8 cellular contexts compared by ENCODE assay signal in genomic region chr7:87219545-87220025, GRCh38. TPM values are rescaled to one million over a fixed set of nuclear protein-coding genes. Genes with fewer than 3 reads are reported as not detected.
A peak's percentile ranks its signal among the peaks of the same experiment; 100 is the strongest.
DNase-seq lines count a peak whose midpoint lies in the region; ATAC-seq and TF ChIP-seq lines count a peak whose summit lies in the region.

TSS of gene TMEM243 (minus strand) at chr7:87219732. CDS start at chr7:87219503, 229 bp downstream.

- no peak for TF ChIP-seq CTCF in HL-60 (IDR thresholded peaks at IDR 0.05; ENCODE audit: insufficient read depth, low read length)
- TF ChIP-seq CTCF in foreskin keratinocyte (conservative IDR thresholded peaks at IDR 0.05), result no peak
- peak; percentile 46 for TF ChIP-seq CTCF in neutrophil (IDR thresholded peaks at IDR 0.05)

- in situ Hi-C loops in Caki2 (cut with HindIII; ENCODE audit: low pct_unique_long_range_greater_than_20kb, low sequenced_read_pairs), result no loop called here

- no peaks in the 10 kb centered on the region for H3K36me3 ChIP-seq in neutrophil

- H3K27me3 ChIP-seq in HL-60 (ENCODE audit: insufficient read depth, poor library complexity, severe bottlenecking), result peaks cover 16% of the 10 kb centered on the region
- H3K27me3 ChIP-seq in foreskin keratinocyte, result no peaks in the 10 kb centered on the region
- H3K27me3 ChIP-seq in neutrophil, result peaks cover 48% of the 10 kb centered on the region

- peak; percentile 47 for ATAC-seq in GM19467 (IDR thresholded peaks at IDR 0.05; ENCODE audit: unreplicated experiment)
- peak; percentile 62 for ATAC-seq in foreskin keratinocyte

- H3K4me3 ChIP-seq in HL-60 (replicated peaks; ENCODE audit: insufficient read depth, low read length) (peak within 1 kb of the TSS; percentile 70), neutrophil (ENCODE audit: low read depth in 1 of 2, low read length in 1 of 2) (peak within 1 kb of the TSS; percentile 83 to 88)

- H3K27ac ChIP-seq in HL-60 (replicated peaks), result peak within 1 kb of the TSS; percentile 75
- peak within 1 kb of the TSS; percentile 41 for H3K27ac ChIP-seq in foreskin keratinocyte
- H3K27ac ChIP-seq in neutrophil, result peak within 1 kb of the TSS; percentile 87

- H3K9me3 ChIP-seq in neutrophil, result no peaks in the 10 kb centered on the region

- DNase-seq in Caki2 (ENCODE audit: low read depth) (no peak), HL-60 (ENCODE audit: low read depth in 1 of 2, low spot score in 1 of 2) (peak; percentile 22 to 85), SHP77 treated with DMSO at 0.1 percent for 48 hours (lab: John Stamatoyannopoulos, UW) (peak; percentile 30), activated gamma-delta T cell (lab: John Stamatoyannopoulos, UW) (peak; percentile 74), foreskin keratinocyte (peak in 1 of 2 donors; percentile 17), superior temporal gyrus (ENCODE audit: extremely low spot score) (peak; percentile 25)

- H3K4me1 ChIP-seq in foreskin keratinocyte (peaks cover 15% of the 10 kb centered on the region), neutrophil (ENCODE audit: control insufficient read depth in 1 of 2, insufficient read depth in 1 of 2, low read depth in 1 of 2, low read length in 1 of 2) (peaks cover 21 to 26% of the 10 kb centered on the region in 2 experiments)

RNA-seq across cellular contexts. Expression of gene TMEM243, which starts in this region (rescaled TPM):
- 81.6 and 96.4 TPM in 2 replicates for total RNA-seq in Caki2 (2014; rRNA removed; shearing (Covaris generic); ENCODE audit: low replicate concordance)
- total RNA-seq in foreskin keratinocyte, result 24.9 and 25.2 TPM in 2 replicates
- 22.5 and 24.2 TPM in 2 replicates for polyA plus RNA-seq in foreskin keratinocyte
